ENCODE assay signal across 10 cellular contexts in the genomic region with DNA sequence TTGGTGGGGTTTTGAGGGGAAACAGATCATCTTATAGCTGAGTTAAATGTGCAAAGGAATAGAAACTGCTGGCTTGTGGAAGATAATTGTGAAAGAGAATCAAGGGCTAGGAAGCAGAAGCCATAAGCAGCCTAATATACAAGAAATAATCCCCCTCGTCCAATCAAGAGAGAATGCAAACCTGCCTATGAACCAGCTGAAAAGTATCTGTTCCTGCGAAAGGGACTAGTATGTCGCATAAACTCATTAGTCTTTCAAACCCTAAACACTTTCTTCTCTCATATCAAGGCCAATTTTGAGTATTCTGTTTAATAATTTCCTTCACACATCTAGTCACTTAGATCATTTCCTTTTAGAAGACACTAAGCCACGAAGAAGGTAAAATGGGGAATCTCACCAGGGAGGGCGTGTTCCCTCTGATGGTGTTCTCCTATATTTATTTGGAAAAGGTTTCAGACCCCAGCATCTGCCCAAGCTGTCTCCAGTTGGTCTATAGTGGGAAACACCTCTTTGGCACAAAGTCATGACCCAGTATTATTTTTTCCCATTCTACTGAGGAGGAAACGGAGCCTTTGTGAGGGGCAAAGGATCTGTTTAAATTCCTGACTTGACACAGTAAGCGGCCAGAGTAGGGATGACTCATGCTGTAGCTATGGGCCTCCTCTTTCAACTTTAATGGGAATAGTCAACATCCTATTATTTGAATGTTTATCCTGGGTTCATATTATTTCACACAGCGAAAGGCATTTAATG.
A peak's percentile ranks its signal among the peaks of the same experiment; 100 is the strongest.
DNase-seq lines count a peak whose midpoint lies in the region; ATAC-seq and FAIRE-seq lines count a peak whose summit lies in the region.
"Had no signal": no experiment of that assay in that cellular context is flagged by ENCODE, and none has a peak within 500 bp of the region (broad histone marks: within the 10 kb centered on the region; RNA-seq: fewer than 3 reads in every experiment).

No MANE protein-coding gene starts in this region.

- peak overlapping the region in 2 of 3 donors; percentile 7 to 49 for H3K27ac Mint-ChIP-seq in CD4-positive, CD25-positive, alpha-beta regulatory T cell
- no peak overlapping the region for H3K27ac Mint-ChIP-seq in activated naive CD8-positive, alpha-beta T cell treated with anti-CD3 and anti-CD28 coated beads for 36 hours
- H3K27ac Mint-ChIP-seq: activated CD4-positive, alpha-beta T cell treated with anti-CD3 and anti-CD28 coated beads for 36 hours had no signal

- WGBS in small intestine, 3 donors, result 72 to 86% (median 82%) methylated on average over 8 of the region's 8 CpGs

- no peak overlapping the region for H3K27ac ChIP-seq in CD4-positive, CD25-positive, alpha-beta regulatory T cell (ENCODE audit: insufficient read depth, low read length, poor library complexity, severe bottlenecking)
- H3K27ac ChIP-seq in epithelial cell of prostate (peak overlapping the region; percentile 43), small intestine (ENCODE audit: low read depth in 1 of 2, low read length in 1 of 2) (peak overlapping the region in 1 of 2 donors; percentile 53)
- H3K27ac ChIP-seq: KMS-11 had no signal

- H3K9me3 ChIP-seq in CD4-positive, CD25-positive, alpha-beta regulatory T cell (ENCODE audit: control insufficient read depth in 2 of 2, low read length in 2 of 2), result no peaks in the 10 kb centered on the region
- H3K9me3 ChIP-seq in small intestine (ENCODE audit: control insufficient read depth, low read depth), result no peaks in the 10 kb centered on the region

- no peak for DNase-seq in CD4-positive, CD25-positive, alpha-beta regulatory T cell
- DNase-seq in MV-4-11 (lab: John Stamatoyannopoulos, UW) (peak; percentile 31), epithelial cell of prostate (ENCODE audit: low read depth, low spot score) (no peak), myocyte (ENCODE audit: low read depth) (peak; percentile 68), small intestine (no peak), activated gamma-delta T cell treated with Interleukin-2 at 50 U/mL for 16 hours (no peak)
- no peak for DNase-seq in activated naive CD8-positive, alpha-beta T cell treated with anti-CD3 and anti-CD28 coated beads for 36 hours
- DNase-seq: activated CD4-positive, alpha-beta T cell treated with anti-CD3 and anti-CD28 coated beads for 36 hours had no signal

- no peaks in the 10 kb centered on the region for H3K27me3 ChIP-seq in CD4-positive, CD25-positive, alpha-beta regulatory T cell (ENCODE audit: control insufficient read depth, insufficient read depth, low read length)
- H3K27me3 ChIP-seq in small intestine (ENCODE audit: control insufficient read depth in 2 of 2, insufficient read depth in 2 of 2, low read length in 2 of 2), result no peaks in the 10 kb centered on the region

- H3K4me3 ChIP-seq in CD4-positive, CD25-positive, alpha-beta regulatory T cell (ENCODE audit: low read depth, low read length), result no peak overlapping the region
- H3K4me3 ChIP-seq in small intestine (ENCODE audit: low read depth in 1 of 2, low read length in 2 of 2), result no peak overlapping the region

- H3K36me3 Mint-ChIP-seq in CD4-positive, CD25-positive, alpha-beta regulatory T cell, result no peaks in the 10 kb centered on the region
- no peaks in the 10 kb centered on the region for H3K36me3 Mint-ChIP-seq in activated naive CD8-positive, alpha-beta T cell treated with anti-CD3 and anti-CD28 coated beads for 36 hours

- H3K36me3 ChIP-seq in CD4-positive, CD25-positive, alpha-beta regulatory T cell (ENCODE audit: control insufficient read depth, insufficient read depth, low read length), result no peaks in the 10 kb centered on the region
- no peaks in the 10 kb centered on the region for H3K36me3 ChIP-seq in small intestine (ENCODE audit: control insufficient read depth in 2 of 2, insufficient read depth in 2 of 2, low read length in 2 of 2)

- no peaks in the 10 kb centered on the region for H3K27me3 Mint-ChIP-seq in CD4-positive, CD25-positive, alpha-beta regulatory T cell
- no peaks in the 10 kb centered on the region for H3K27me3 Mint-ChIP-seq in activated naive CD8-positive, alpha-beta T cell treated with anti-CD3 and anti-CD28 coated beads for 36 hours
- H3K27me3 Mint-ChIP-seq: activated CD4-positive, alpha-beta T cell treated with anti-CD3 and anti-CD28 coated beads for 36 hours had no signal

- no peaks in the 10 kb centered on the region for H3K9me3 Mint-ChIP-seq in CD4-positive, CD25-positive, alpha-beta regulatory T cell
- H3K9me3 Mint-ChIP-seq in activated naive CD8-positive, alpha-beta T cell treated with anti-CD3 and anti-CD28 coated beads for 36 hours, result no peaks in the 10 kb centered on the region

- no peak for ATAC-seq in CD4-positive, CD25-positive, alpha-beta regulatory T cell (ENCODE audit: low read depth in 2 of 2)
- ATAC-seq in HG03196 (IDR thresholded peaks at IDR 0.05; ENCODE audit: unreplicated experiment), result no peak
- ATAC-seq: activated CD4-positive, alpha-beta T cell treated with anti-CD3 and anti-CD28 coated beads for 36 hours had no signal

- FAIRE-seq in small intestine (lab: Jason Lieb, UNC), result no peak

- no peaks in the 10 kb centered on the region for H3K4me1 ChIP-seq in CD4-positive, CD25-positive, alpha-beta regulatory T cell (ENCODE audit: control insufficient read depth, insufficient read depth, low read length, poor library complexity, severe bottlenecking)
- H3K4me1 ChIP-seq in small intestine (ENCODE audit: control insufficient read depth in 2 of 2, insufficient read depth in 1 of 2, low read depth in 1 of 2, low read length in 1 of 2), result no peaks in the 10 kb centered on the region

- H3K4me1 Mint-ChIP-seq in CD4-positive, CD25-positive, alpha-beta regulatory T cell, result peaks cover 6 to 20% (median 14%) of the 10 kb centered on the region in 4 donors
- H3K4me1 Mint-ChIP-seq in activated naive CD8-positive, alpha-beta T cell treated with anti-CD3 and anti-CD28 coated beads for 36 hours, result peaks cover 18% of the 10 kb centered on the region

- H3K4me3 Mint-ChIP-seq in CD4-positive, CD25-positive, alpha-beta regulatory T cell, result no peak overlapping the region
- no peak overlapping the region for H3K4me3 Mint-ChIP-seq in activated naive CD8-positive, alpha-beta T cell treated with anti-CD3 and anti-CD28 coated beads for 36 hours
- H3K4me3 Mint-ChIP-seq: activated CD4-positive, alpha-beta T cell treated with anti-CD3 and anti-CD28 coated beads for 36 hours had no signal

Comparison
In these comparisons a context has a peak if more than half of its experiments do, and no peak if none do; other contexts are left out.
1. DNase-seq: peak in MV-4-11 (single experiment) and myocyte (single experiment); none in CD4-positive, CD25-positive, alpha-beta regulatory T cell (0 of 3), epithelial cell of prostate (single experiment), activated naive CD8-positive, alpha-beta T cell treated with anti-CD3 and anti-CD28 coated beads for 36 hours (single experiment), small intestine (single experiment) and activated gamma-delta T cell treated with Interleukin-2 at 50 U/mL for 16 hours (single experiment).